Comparison of ENCODE assay signal across 28 cellular contexts in genomic region chr15:93288718-93289117, GRCh38.
A peak's percentile ranks its signal among the peaks of the same experiment; 100 is the strongest.
DNase-seq lines count a peak whose midpoint lies in the region; ATAC-seq and TF ChIP-seq lines count a peak whose summit lies in the region.
"Had no signal": no experiment of that assay in that cellular context is flagged by ENCODE, and none has a peak within 500 bp of the region (broad histone marks: within the 10 kb centered on the region; RNA-seq: fewer than 3 reads in every experiment).

No MANE protein-coding gene starts in this region.

- peak overlapping the region; percentile 64 for H2BK12ac ChIP-seq in neuronal stem cell (ENCODE audit: low read length)

- TF ChIP-seq CTCF in Loucy (conservative IDR thresholded peaks at IDR 0.05; ENCODE audit: low read length), result no peak

- H2BK120ac ChIP-seq in neuronal stem cell (ENCODE audit: low read depth, low read length), result no peak overlapping the region

- H3K4me1 ChIP-seq in Loucy (ENCODE audit: insufficient read depth, low read length, poor library complexity, severe bottlenecking) (peaks cover 46% of the 10 kb centered on the region), neuronal stem cell (ENCODE audit: control insufficient read depth in 2 of 2, insufficient read depth in 1 of 2, low read depth in 1 of 2, low read length in 2 of 2) (peaks cover 11 to 15% of the 10 kb centered on the region in 2 donors)
- H3K4me1 ChIP-seq: breast epithelium, colonic mucosa, left lung had no signal

- peak overlapping the region; percentile 92 for H3K18ac ChIP-seq in neuronal stem cell (ENCODE audit: low read length)

- no peaks in the 10 kb centered on the region for H3K9me3 ChIP-seq in Loucy (ENCODE audit: insufficient read depth, low read depth, low read length)
- H3K9me3 ChIP-seq in neuronal stem cell (replicated peaks in 1 of 2; ENCODE audit: control insufficient read depth in 2 of 2, insufficient read depth in 1 of 2, low read depth in 1 of 2, low read length in 2 of 2), result peaks cover 0 to 3% of the 10 kb centered on the region in 2 donors
- H3K9me3 ChIP-seq: breast epithelium, colonic mucosa, left lung, MG63 had no signal

- H2BK5ac ChIP-seq in neuronal stem cell (ENCODE audit: low read length), result no peak overlapping the region

- intact Hi-C loops in left colon (cut with DNase I, micrococcal nuclease), result no loop called here

- H3K27me3 ChIP-seq in Loucy (ENCODE audit: insufficient read depth, low read length, poor library complexity, severe bottlenecking) (no peaks in the 10 kb centered on the region), neuronal stem cell (ENCODE audit: control insufficient read depth in 3 of 3, insufficient read depth in 3 of 3, low read depth in 1 of 3, low read length in 3 of 3) (no peaks in the 10 kb centered on the region)
- H3K27me3 ChIP-seq: breast epithelium, colonic mucosa, MG63 had no signal

- H2BK15ac ChIP-seq in neuronal stem cell (ENCODE audit: low read length), result peak overlapping the region; percentile 83

- H3K4me3 ChIP-seq in Loucy (ENCODE audit: low read length, poor library complexity, severe bottlenecking), result no peak overlapping the region
- H3K4me3 ChIP-seq in neuronal stem cell (ENCODE audit: low read length in 2 of 2), result no peak overlapping the region
- H3K4me3 ChIP-seq: breast epithelium, colonic mucosa, left lung, MG63 had no signal

- ATAC-seq in HG03095 (IDR thresholded peaks at IDR 0.05; ENCODE audit: unreplicated experiment) (no peak), left colon (no peak), GM21390 (IDR thresholded peaks at IDR 0.05; ENCODE audit: unreplicated experiment) (no peak)
- ATAC-seq: left lung; Panc1; stimulated activated memory B cell treated with anti-CD40 and anti-IgM and Interleukin-4, amounts not matched to agents 10 μg/mL and 1 μg/mL and 100 μg/mL, for 72 hours had no signal

- H2AFZ ChIP-seq in Loucy (ENCODE audit: low read length) (peak overlapping the region; percentile 30; the same call in 1 of the 2 replicates), neuronal stem cell (ENCODE audit: low read length) (no peak overlapping the region)

- H3K79me2 ChIP-seq in Loucy (ENCODE audit: insufficient read depth, low read length), result no peaks in the 10 kb centered on the region

- no peaks in the 10 kb centered on the region for H3K79me1 ChIP-seq in neuronal stem cell (ENCODE audit: low read depth, low read length)

- no peaks in the 10 kb centered on the region for H4K20me1 ChIP-seq in Loucy (ENCODE audit: insufficient read depth, low read length, poor library complexity, severe bottlenecking)

- no peak overlapping the region for H4K8ac ChIP-seq in neuronal stem cell (ENCODE audit: low read depth, low read length)

- H3F3A ChIP-seq in Loucy (ENCODE audit: low read depth), result peaks cover 8% of the 10 kb centered on the region; the same call in 1 of the 2 replicates

- WGBS in neuronal stem cell (ENCODE audit: extremely low coverage in 2 of 2, insufficient read length in 2 of 2, insufficient replicate concordance in 1 of 2), 2 donors, result no CpG with 5 or more reads among the region's 5 CpGs

- peak overlapping the region; percentile 99 for H2AK5ac ChIP-seq in neuronal stem cell (ENCODE audit: low read depth, low read length)

- H3K4ac ChIP-seq in neuronal stem cell (ENCODE audit: low read length), result no peak overlapping the region

- no peak overlapping the region for H4K91ac ChIP-seq in neuronal stem cell (ENCODE audit: low read depth, low read length, poor library complexity)

- H3K27ac ChIP-seq in neuronal stem cell (replicated peaks; ENCODE audit: low read length), result no peak overlapping the region
- H3K27ac ChIP-seq: breast epithelium, colonic mucosa, left lung had no signal

- H3K36me3 ChIP-seq in Loucy (ENCODE audit: insufficient read depth, low read length) (no peaks in the 10 kb centered on the region), neuronal stem cell (replicated peaks in 1 of 2; ENCODE audit: control insufficient read depth in 2 of 2, insufficient read depth in 2 of 2, low read length in 2 of 2) (no peaks in the 10 kb centered on the region)
- H3K36me3 ChIP-seq: breast epithelium, colonic mucosa, left lung, MG63 had no signal

- H3K4me2 ChIP-seq in Loucy (ENCODE audit: low read depth, low read length, poor library complexity, severe bottlenecking) (peak overlapping the region; percentile 77), neuronal stem cell (ENCODE audit: insufficient read depth, low read length, poor library complexity, severe bottlenecking) (no peak overlapping the region)

- peak overlapping the region; percentile 71 for H3K9ac ChIP-seq in Loucy (ENCODE audit: low read depth, low read length, poor library complexity, severe bottlenecking)
- H3K9ac ChIP-seq in neuronal stem cell (ENCODE audit: low read depth, low read length, poor library complexity), result no peak overlapping the region

- no peak overlapping the region for H3K14ac ChIP-seq in neuronal stem cell (ENCODE audit: low read length)

- H3K9me2 ChIP-seq in Loucy (replicated peaks; ENCODE audit: low read depth, low read length), result no peaks in the 10 kb centered on the region

- no peak overlapping the region for H3K23ac ChIP-seq in neuronal stem cell (ENCODE audit: low read depth, low read length, poor library complexity)

- DNase-seq in Ammon's horn (ENCODE audit: low spot score), result peak; percentile 49
- peak; percentile 20 for DNase-seq in ecto neural progenitor cell (ENCODE audit: low spot score)
- DNase-seq in neuronal stem cell (ENCODE audit: low spot score), result no peak
- no peak for DNase-seq in NCI-H2107 (lab: John Stamatoyannopoulos, UW)
- no peak for DNase-seq in left colon
- DNase-seq: activated CD4-positive, alpha-beta memory T cell treated with anti-CD3 and anti-CD28 coated beads for 36 hours; activated CD4-positive, alpha-beta T cell treated with anti-CD3 and anti-CD28 coated beads for 1 hour; activated CD8-positive, alpha-beta memory T cell treated with anti-CD3 and anti-CD28 coated beads, Interleukin-2, amount 50 U/mL, for 4 hours; activated naive CD4-positive, alpha-beta T cell treated with anti-CD3 and anti-CD28 coated beads for 36 hours; CD4-positive, alpha-beta T cell; colonic mucosa; effector memory CD4-positive, alpha-beta T cell; KBM-7; left lung; mesenchymal stem cell; MG63; NCI-H1105 treated with DMSO at 0.1 percent for 48 hours; NCI-H1930; NCI-H2227 treated with DMSO at 0.1 percent for 48 hours; occipital lobe; SHP77; T-helper 2 cell had no signal

Comparison
In these comparisons a context has a peak if more than half of its experiments do, and no peak if none do; other contexts are left out.
1. DNase-seq: peak in Ammon's horn (single experiment) and ecto neural progenitor cell (single experiment); none in neuronal stem cell (single experiment), NCI-H2107 (single experiment) and left colon (0 of 2).